ENCODE assay signal across 13 cellular contexts in the genomic region with DNA sequence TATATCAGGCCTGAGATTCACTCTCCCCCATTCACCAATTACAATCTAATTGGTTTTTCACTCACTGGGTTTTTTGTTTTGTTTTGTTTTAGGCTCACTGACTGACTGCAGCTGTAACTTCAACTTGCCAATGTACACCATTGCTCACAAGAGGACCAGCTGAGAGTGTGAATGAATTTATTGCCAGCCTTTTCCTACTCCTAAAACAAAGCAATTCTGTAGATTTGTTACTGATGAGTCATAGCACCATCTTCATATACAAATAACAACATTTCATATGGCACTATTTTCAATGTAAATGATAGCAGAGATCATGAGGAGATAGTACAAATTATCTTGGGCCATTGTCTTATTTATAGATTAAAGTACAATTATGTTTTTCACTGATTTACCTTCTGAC.
"Had no signal": no experiment of that assay in that cellular context is flagged by ENCODE, and none has a peak within 500 bp of the region (broad histone marks: within the 10 kb centered on the region; RNA-seq: fewer than 3 reads in every experiment).

No MANE protein-coding gene starts in this region.

- H3K9me3 ChIP-seq: breast epithelium, left lung, prostate gland, spleen had no signal

- H3K36me3 ChIP-seq: breast epithelium, left lung, prostate gland, spleen had no signal

- H3K4me1 ChIP-seq: breast epithelium, left lung, prostate gland, spleen had no signal

- H3K27ac ChIP-seq: breast epithelium, left lung, prostate gland, spleen had no signal

- H3K4me3 ChIP-seq: breast epithelium, left lung, prostate gland, spleen had no signal

- H3K27me3 ChIP-seq: breast epithelium, left lung, spleen had no signal

- DNase-seq: activated CD4-positive, CD25-positive, alpha-beta regulatory T cell treated with anti-CD3 and anti-CD28 coated beads, Interleukin-2, amount 50 U/mL, for 72 hours; activated naive CD4-positive, alpha-beta T cell treated with Interleukin-2 at 50 U/mL for 16 hours; activated T-cell treated with anti-CD3 and anti-CD28 coated beads for 4 hours; anterior cingulate cortex; hippocampal formation; kidney; left lung; occipital lobe; right cardiac atrium; spleen had no signal

- ATAC-seq: activated T-helper 17 cell treated with anti-CD3 and anti-CD28 coated beads, Interleukin-2, amount 50 U/mL, for 72 hours; left lung; right cardiac atrium had no signal
